26 cellular contexts compared by ENCODE assay signal in the genomic region with DNA sequence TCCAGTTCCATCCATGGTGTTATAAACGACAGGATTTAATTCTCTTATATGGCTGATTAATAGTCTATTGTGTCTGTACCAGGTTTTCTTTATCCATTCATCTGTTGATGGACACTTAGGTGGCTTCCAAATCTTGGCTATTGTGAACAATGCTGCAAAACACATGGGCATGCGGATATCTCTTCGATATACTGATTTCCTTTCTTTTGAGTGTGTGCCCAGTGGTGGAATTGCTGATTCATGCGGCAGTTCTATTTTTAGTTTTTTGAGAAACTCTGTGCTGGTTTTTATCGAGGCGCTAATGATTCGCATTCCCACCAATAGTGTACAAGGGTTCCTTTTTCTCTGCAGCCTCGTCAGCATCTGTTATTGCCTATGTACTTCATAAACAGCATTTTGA.
A peak's percentile ranks its signal among the peaks of the same experiment; 100 is the strongest.
DNase-seq lines count a peak whose midpoint lies in the region; ATAC-seq, FAIRE-seq and TF ChIP-seq lines count a peak whose summit lies in the region.
"Had no signal": no experiment of that assay in that cellular context is flagged by ENCODE, and none has a peak within 500 bp of the region (broad histone marks: within the 10 kb centered on the region; RNA-seq: fewer than 3 reads in every experiment).

No MANE protein-coding gene starts in this region.

- peak overlapping the region; percentile 29 for H3K4me3 ChIP-seq in left ventricle myocardium inferior
- H3K4me3 ChIP-seq in adipocyte (ENCODE audit: low read length): peak overlapping the region; percentile 74

- H3K9me3 ChIP-seq in left ventricle myocardium inferior (replicated peaks): no peaks in the 10 kb centered on the region
- H3K9me3 ChIP-seq in adipocyte (ENCODE audit: control insufficient read depth, low read length): no peaks in the 10 kb centered on the region
- H3K9me3 ChIP-seq: SK-N-SH had no signal

- H3K27me3 ChIP-seq in left ventricle myocardium inferior (ENCODE audit: low read depth) (no peaks in the 10 kb centered on the region), adipocyte (replicated peaks; ENCODE audit: control insufficient read depth, insufficient read depth, low read length) (no peaks in the 10 kb centered on the region)

- FAIRE-seq in urothelium cell line (lab: Jason Lieb, UNC): no peak
- FAIRE-seq: A204.1, D721Med, HepG2 had no signal

- no peak for DNase-seq in left ventricle myocardium inferior
- DNase-seq in cardiac septum (ENCODE audit: low spot score): no peak
- no peak for DNase-seq in adipocyte (ENCODE audit: low read depth)
- peak; percentile 8 for DNase-seq in inferior parietal cortex (ENCODE audit: extremely low spot score)
- peak; percentile 18 for DNase-seq in urothelium cell line (ENCODE audit: low spot score)
- DNase-seq in activated gamma-delta T cell (lab: John Stamatoyannopoulos, UW): no peak
- DNase-seq: DMS53; EL; GF-D8; H9; HFFc6; KBM-7; NCI-H1092; NCI-H1436; NCI-H1930; NCI-H226; NCI-H510A treated with DMSO at 0.1 percent for 48 hours; NCI-H748 treated with DMSO at 0.1 percent for 48 hours; NK-92 treated with Interleukin-12 subunit alpha and Interleukin-12 subunit beta, amount 100 ng/mL, for 24 hours; SIG-M5; SK-N-SH had no signal

- no peak overlapping the region for H3K27ac ChIP-seq in left ventricle myocardium inferior (replicated peaks)

- no peak for ATAC-seq in GM18873 (IDR thresholded peaks at IDR 0.05; ENCODE audit: low FRiP score, unreplicated experiment)
- no peak for ATAC-seq in GM18519 (IDR thresholded peaks at IDR 0.05; ENCODE audit: low FRiP score, unreplicated experiment)
- ATAC-seq: HepG2 had no signal

- TF ChIP-seq CTCF in left ventricle myocardium inferior (IDR thresholded peaks at IDR 0.05; ENCODE audit: borderline replicate concordance): no peak

- no peaks in the 10 kb centered on the region for H3K36me3 ChIP-seq in left ventricle myocardium inferior
- H3K36me3 ChIP-seq in adipocyte (ENCODE audit: control insufficient read depth, insufficient read depth, low read length, severe bottlenecking): no peaks in the 10 kb centered on the region

- H3K4me1 ChIP-seq in left ventricle myocardium inferior (peaks cover 4% of the 10 kb centered on the region), adipocyte (ENCODE audit: control insufficient read depth, insufficient read depth, low read length) (peaks cover 8% of the 10 kb centered on the region)

- intact Hi-C loops in left ventricle myocardium inferior (cut with micrococcal nuclease) (no loop called here), cardiac septum (cut with DNase I) (no loop called here)

- H3K9ac ChIP-seq in adipocyte (ENCODE audit: low read length): no peak overlapping the region
- H3K9ac ChIP-seq: SK-N-SH had no signal

Comparison
In these comparisons a context has a peak if more than half of its experiments do, and no peak if none do; other contexts are left out.
1. DNase-seq: peak in inferior parietal cortex (single experiment) and urothelium cell line (single experiment); none in left ventricle myocardium inferior (single experiment), cardiac septum (single experiment), adipocyte (single experiment) and activated gamma-delta T cell (single experiment).